In genomic region chr12:90323217-90323616, GRCh38 we compare ENCODE assay signal across 17 cellular contexts.
A peak's percentile ranks its signal among the peaks of the same experiment; 100 is the strongest.
DNase-seq lines count a peak whose midpoint lies in the region; TF ChIP-seq lines count a peak whose summit lies in the region.
"Had no signal": no experiment of that assay in that cellular context is flagged by ENCODE, and none has a peak within 500 bp of the region (broad histone marks: within the 10 kb centered on the region; RNA-seq: fewer than 3 reads in every experiment).

No MANE protein-coding gene starts in this region.

- CTCF ChIA-PET in MCF 10A (lab: Yijun Ruan, JAX): interaction anchor here (0.6 kb wide), 1 partner anchor 642 kb away, joined by 4 read pairs; no protein-coding TSS in a partner anchor

- TF ChIP-seq CTCF in dorsolateral prefrontal cortex (IDR thresholded peaks at IDR 0.05 in 54 of 56, conservative IDR thresholded peaks at IDR 0.05 in 2 of 56; ENCODE audit: low read depth in 1 of 56, partially characterized antibody in 56 of 56) (no peak), MCF 10A (IDR thresholded peaks at IDR 0.05; ENCODE audit: unreplicated experiment) (no peak)

- H3K36me3 Mint-ChIP-seq in MCF 10A (ENCODE audit: insufficient read depth, unreplicated experiment): no peaks in the 10 kb centered on the region
- H3K36me3 Mint-ChIP-seq: CD8-positive, alpha-beta T cell had no signal

- H3K27ac Mint-ChIP-seq in MCF 10A (ENCODE audit: low read depth, unreplicated experiment): no peak overlapping the region
- H3K27ac Mint-ChIP-seq: B cell; CD8-positive, alpha-beta T cell had no signal

- H3K27me3 Mint-ChIP-seq in MCF 10A (ENCODE audit: insufficient read depth, unreplicated experiment): no peaks in the 10 kb centered on the region
- H3K27me3 Mint-ChIP-seq: B cell had no signal

- POLR2A ChIA-PET in MCF 10A (lab: Yijun Ruan, JAX): no interaction called here

- no TSS peak for BruUV-seq in MCF 10A (replicated peaks; lab: Mats Ljungman, UMichigan)

- H3K4me3 Mint-ChIP-seq in MCF 10A (ENCODE audit: unreplicated experiment): no peak overlapping the region
- H3K4me3 Mint-ChIP-seq: B cell; CD8-positive, alpha-beta T cell had no signal

- H3K27ac ChIP-seq in dorsolateral prefrontal cortex (peak overlapping the region in 51 of 59 donors; percentile 2 to 85 (median 45)), layer of hippocampus (ENCODE audit: low read depth, low read length) (peak overlapping the region; percentile 35)
- H3K27ac ChIP-seq: BLaER1 treated with 17β-estradiol and CSF1 and Interleukin-3, amounts not matched to agents 10 nM and 100 nM; GM23248 had no signal

- H3K4me1 Mint-ChIP-seq in MCF 10A (ENCODE audit: insufficient read depth, unreplicated experiment): no peaks in the 10 kb centered on the region
- H3K4me1 Mint-ChIP-seq: B cell had no signal

- intact Hi-C loops in dorsolateral prefrontal cortex (cut with DNase I): no loop called here
- intact Hi-C loops in MCF 10A (cut with micrococcal nuclease): no loop called here

- H3K9me3 Mint-ChIP-seq in MCF 10A (ENCODE audit: unreplicated experiment): no peaks in the 10 kb centered on the region
- H3K9me3 Mint-ChIP-seq: CD8-positive, alpha-beta T cell had no signal

- H3K4me3 ChIP-seq in dorsolateral prefrontal cortex: no peak overlapping the region
- H3K4me3 ChIP-seq: BLaER1 treated with 17β-estradiol and CSF1 and Interleukin-3, amounts not matched to agents 10 nM and 100 nM; GM23248 had no signal

- DNase-seq in COLO829 (ENCODE audit: low spot score) (peak; percentile 30), dorsolateral prefrontal cortex (no peak), superior temporal gyrus (ENCODE audit: extremely low spot score) (peak; percentile 66), HT-29 (ENCODE audit: low spot score) (no peak), MCF 10A (ENCODE audit: unreplicated experiment) (no peak), MV-4-11 (lab: John Stamatoyannopoulos, UW) (no peak)
- DNase-seq: 8988T; Caco-2; CD8-positive, alpha-beta T cell; DMS153; DMS79; GDM1; GM23248; HCEC 1CT had no signal

- H3K27me3 ChIP-seq in dorsolateral prefrontal cortex: no peaks in the 10 kb centered on the region
- H3K27me3 ChIP-seq in layer of hippocampus (ENCODE audit: control insufficient read depth, insufficient read depth, low read length): no peaks in the 10 kb centered on the region

Comparison
In these comparisons a context has a peak if more than half of its experiments do, and no peak if none do; other contexts are left out.
1. DNase-seq: peak in COLO829 (single experiment) and superior temporal gyrus (single experiment); none in dorsolateral prefrontal cortex (0 of 10), HT-29 (single experiment), MCF 10A (single experiment) and MV-4-11 (single experiment).